Comparison of ENCODE assay signal across 13 cellular contexts in genomic region chr3:177212756-177213155, GRCh38.
"Had no signal": no experiment of that assay in that cellular context is flagged by ENCODE, and none has a peak within 500 bp of the region (broad histone marks: within the 10 kb centered on the region; RNA-seq: fewer than 3 reads in every experiment).

No MANE protein-coding gene starts in this region.

- H3K9me3 ChIP-seq: esophagus muscularis mucosa, upper lobe of left lung had no signal

- H3K4me3 ChIP-seq: esophagus muscularis mucosa, upper lobe of left lung had no signal

- H3K27me3 ChIP-seq: brain microvascular endothelial cell, esophagus muscularis mucosa, upper lobe of left lung had no signal

- H3K36me3 ChIP-seq: brain microvascular endothelial cell, esophagus muscularis mucosa, upper lobe of left lung had no signal

- DNase-seq: activated CD4-positive, alpha-beta T cell treated with anti-CD3 and anti-CD28 coated beads, Interleukin-2, amount 10 ng/mL, durations not matched to agents 7 days and 5 days; activated CD8-positive, alpha-beta T cell treated with anti-CD3 and anti-CD28 coated beads, Interleukin-2, amount 10 ng/mL, durations not matched to agents 7 days and 5 days; activated naive CD4-positive, alpha-beta T cell treated with Interleukin-2 at 50 U/mL for 16 hours; activated T-cell treated with anti-CD3 and anti-CD28 coated beads, Interleukin-2, amount 50 U/mL, for 24 hours; aorta; brain microvascular endothelial cell; cortex of kidney; effector CD4-positive, alpha-beta T cell; occipital lobe; stimulated activated CD4-positive, alpha-beta T cell treated with anti-CD3 and anti-CD28 coated beads, Interleukin-2, amount 100 ng/mL, for 24 hours; stimulated activated naive CD8-positive, alpha-beta T cell treated with anti-CD3 and anti-CD28 coated beads, Interleukin-15, amount 100 ng/mL, for 72 hours; upper lobe of left lung had no signal

- H3K4me1 ChIP-seq: esophagus muscularis mucosa had no signal

- H3K27ac ChIP-seq: brain microvascular endothelial cell, esophagus muscularis mucosa had no signal
